Comparison of ENCODE assay signal across 8 cellular contexts in genomic region chr6:79947191-79948173, GRCh38. TPM values are rescaled to one million over a fixed set of nuclear protein-coding genes. Genes with fewer than 3 reads are reported as not detected.
DNase-seq lines count a peak whose midpoint lies in the region; ATAC-seq and TF ChIP-seq lines count a peak whose summit lies in the region.

Gene ELOVL4 (minus strand): TSS chr6:79947553. CDS start chr6:79947279, 274 bp downstream.

- peak within 1 kb of the TSS; percentile 81 for H3K4me3 ChIP-seq in HEK293 (ENCODE audit: low read depth, low read length)

- peak within 1 kb of the TSS; percentile 71; the same call in 1 of the 2 replicates for H3K27ac ChIP-seq in HEK293 (ENCODE audit: extremely low read depth, low read depth, low read length)

- H3K9me3 ChIP-seq in HEK293 (ENCODE audit: control insufficient read depth, insufficient read depth, low read depth, low read length): no peaks in the 10 kb centered on the region

- POLR2A ChIA-PET in HEK293 (lab: Yijun Ruan, JAX): interaction anchor here (0.8 to 1.7 kb wide), 5 partner anchors 12 to 159 kb away, joined by 3 to 12 read pairs (median 6); partner anchors contain the start of genes BCKDHB and TTK

- no peak for ATAC-seq in HG03097 (IDR thresholded peaks at IDR 0.05; ENCODE audit: low FRiP score, unreplicated experiment)

- TF ChIP-seq CTCF in HEK293 (tag by site-specific recombination; IDR thresholded peaks at IDR 0.05): peak; percentile 10; the same call in 1 of the 2 replicates

- H3K4me1 ChIP-seq in HEK293 (ENCODE audit: control insufficient read depth, insufficient read depth, low read length): peaks cover 17% of the 10 kb centered on the region

- DNase-seq in DMS153 treated with DMSO at 0.1 percent for 48 hours (lab: John Stamatoyannopoulos, UW; ENCODE audit: unreplicated experiment) (peak; percentile 84), NCI-H187 (lab: John Stamatoyannopoulos, UW) (peak; percentile 84 to 87), cerebellum (ENCODE audit: low spot score) (peak; percentile 93), kidney glomerular epithelial cell (lab: John Stamatoyannopoulos, UW) (peak; percentile 9)
- DNase-seq in activated CD4-positive, CD25-positive, alpha-beta regulatory T cell treated with anti-CD3 and anti-CD28 coated beads, Interleukin-2, amount 50 U/mL, for 72 hours: peak; percentile 41
- peak; percentile 22 to 37 for DNase-seq in stimulated activated CD4-positive, alpha-beta T cell treated with anti-CD3 and anti-CD28 coated beads, Interleukin-15, amount 100 ng/mL, for 1 hour (ENCODE audit: low read depth in 1 of 2, low spot score in 1 of 2)

- no peaks in the 10 kb centered on the region for H3K36me3 ChIP-seq in HEK293 (ENCODE audit: control insufficient read depth in 2 of 2, insufficient read depth in 1 of 2, low read length in 2 of 2)

- CTCF ChIA-PET in HEK293 (lab: Yijun Ruan, JAX): interaction anchor here (0.6 to 2.4 kb wide), 12 partner anchors 10 to 321 kb away, joined by 3 to 16 read pairs (median 5); no protein-coding TSS in a partner anchor

TF ChIP-seq in HEK293, 187 proteins besides CTCF, POLR2A, EP300 and RAD21 (continues in another document):
- peak; percentile 54 for TF ChIP-seq KLF1 (tag by site-specific recombination; IDR thresholded peaks at IDR 0.05)
- TF ChIP-seq ZNF121 (tag by site-specific recombination; IDR thresholded peaks at IDR 0.05): no peak
- no peak for TF ChIP-seq ZNF580 (tag by site-specific recombination; IDR thresholded peaks at IDR 0.05)
- no peak for TF ChIP-seq ZSCAN4 (tag by site-specific recombination; IDR thresholded peaks at IDR 0.05)
- no peak for TF ChIP-seq ZNF514 (tag by site-specific recombination; IDR thresholded peaks at IDR 0.05)
- peak; percentile 90 for TF ChIP-seq ZNF600 (tag by site-specific recombination; IDR thresholded peaks at IDR 0.05)
- peak; percentile 67 for TF ChIP-seq ZBTB20 (tag by site-specific recombination; IDR thresholded peaks at IDR 0.05)
- no peak for TF ChIP-seq ZNF558 (tag by site-specific recombination; IDR thresholded peaks at IDR 0.05)
- no peak for TF ChIP-seq ZNF174 (tag by site-specific recombination; IDR thresholded peaks at IDR 0.05)
- TF ChIP-seq SCRT1 (tag by site-specific recombination; IDR thresholded peaks at IDR 0.05; ENCODE audit: borderline replicate concordance): no peak
- TF ChIP-seq ZSCAN18 (tag by site-specific recombination; IDR thresholded peaks at IDR 0.05): no peak
- TF ChIP-seq ZNF404 (tag by site-specific recombination; IDR thresholded peaks at IDR 0.05): no peak
- TF ChIP-seq ZNF610 (tag by site-specific recombination; IDR thresholded peaks at IDR 0.05; ENCODE audit: borderline replicate concordance): no peak
- TF ChIP-seq RBAK (tag by site-specific recombination; IDR thresholded peaks at IDR 0.05): no peak
- TF ChIP-seq ZNF146 (tag by site-specific recombination; IDR thresholded peaks at IDR 0.05): no peak
- TF ChIP-seq PBX3 (CRISPR knock-in tag; IDR thresholded peaks at IDR 0.05): peak; percentile 89
- no peak for TF ChIP-seq HIC1 (tag by site-specific recombination; IDR thresholded peaks at IDR 0.05)
- TF ChIP-seq ZNF155 (tag by site-specific recombination; IDR thresholded peaks at IDR 0.05): no peak
- no peak for TF ChIP-seq ZNF510 (tag by site-specific recombination; IDR thresholded peaks at IDR 0.05; ENCODE audit: insufficient replicate concordance)
- no peak for TF ChIP-seq ZNF513 (tag by site-specific recombination; IDR thresholded peaks at IDR 0.05)
- TF ChIP-seq GLI2 (tag by site-specific recombination; IDR thresholded peaks at IDR 0.05; ENCODE audit: borderline replicate concordance, low read depth): no peak
- TF ChIP-seq MZF1 (tag by site-specific recombination; IDR thresholded peaks at IDR 0.05; ENCODE audit: borderline replicate concordance): no peak
- TF ChIP-seq YY1 (tag by site-specific recombination; IDR thresholded peaks at IDR 0.05): no peak; the same call in none of the 2 replicates
- TF ChIP-seq BCL6B (tag by site-specific recombination; IDR thresholded peaks at IDR 0.05): no peak
- TF ChIP-seq ZNF792 (tag by site-specific recombination; IDR thresholded peaks at IDR 0.05): no peak
- no peak for TF ChIP-seq ZNF140 (tag by site-specific recombination; IDR thresholded peaks at IDR 0.05)

RNA-seq across cellular contexts. Expression of gene ELOVL4, which starts in this region (rescaled TPM):
- total RNA-seq in cerebellum: 29.2 TPM

Comparison
In these comparisons a context has a peak if more than half of its experiments do, and no peak if none do; other contexts are left out.
1. DNase-seq: peak in every context shown above with its lines; median percentile 93 in cerebellum; 86 in NCI-H187; 84 in DMS153 treated with DMSO at 0.1 percent for 48 hours; 41 in activated CD4-positive, CD25-positive, alpha-beta regulatory T cell treated with anti-CD3 and anti-CD28 coated beads, Interleukin-2, amount 50 U/mL, for 72 hours; 30 in stimulated activated CD4-positive, alpha-beta T cell treated with anti-CD3 and anti-CD28 coated beads, Interleukin-15, amount 100 ng/mL, for 1 hour; 9 in kidney glomerular epithelial cell.